21 cellular contexts compared by ENCODE assay signal in genomic region chr2:120208381-120209353, GRCh38.
"Had no signal": no experiment of that assay in that cellular context is flagged by ENCODE, and none has a peak within 500 bp of the region (broad histone marks: within the 10 kb centered on the region; RNA-seq: fewer than 3 reads in every experiment).

No MANE protein-coding gene starts in this region.

- H3K4me1 ChIP-seq: right lobe of liver, vagina had no signal

- H3K4me3 ChIP-seq: coronary artery, esophagus squamous epithelium, gastroesophageal sphincter, right lobe of liver, skin epidermis, stomach, vagina had no signal

- H3K27ac Mint-ChIP-seq: activated naive CD8-positive, alpha-beta T cell; endodermal cell; type B pancreatic cell had no signal

- H3K9me3 Mint-ChIP-seq: endodermal cell; natural killer cell treated with Interleukin-12 subunit alpha and Interleukin-12 subunit beta and Interleukin-15 and Interleukin-18, amount 100 ng/mL, for 72 hours; type B pancreatic cell had no signal

- H3K27me3 ChIP-seq: esophagus squamous epithelium, gastroesophageal sphincter, right lobe of liver, stomach, vagina had no signal

- H3K27me3 Mint-ChIP-seq: activated naive CD8-positive, alpha-beta T cell; natural killer cell treated with Interleukin-12 subunit alpha and Interleukin-12 subunit beta and Interleukin-15 and Interleukin-18, amount 100 ng/mL, for 72 hours had no signal

- H3K36me3 Mint-ChIP-seq: activated naive CD8-positive, alpha-beta T cell; natural killer cell treated with Interleukin-12 subunit alpha and Interleukin-12 subunit beta and Interleukin-15 and Interleukin-18, amount 100 ng/mL, for 72 hours; type B pancreatic cell had no signal

- H3K27ac ChIP-seq: coronary artery, esophagus squamous epithelium, gastroesophageal sphincter, right lobe of liver, vagina, VCaP had no signal

- ATAC-seq: activated CD4-positive, CD25-positive, alpha-beta regulatory T cell treated with anti-CD3 and anti-CD28 coated beads, Interleukin-2, amount 50 U/mL, for 24 hours; gastroesophageal sphincter had no signal

- H3K36me3 ChIP-seq: esophagus squamous epithelium, gastroesophageal sphincter, right lobe of liver, stomach, vagina had no signal

- H3K4me3 Mint-ChIP-seq: activated naive CD8-positive, alpha-beta T cell; endodermal cell; type B pancreatic cell had no signal

- H3K9me3 ChIP-seq: esophagus squamous epithelium, gastroesophageal sphincter, right lobe of liver, stomach, vagina had no signal

- DNase-seq: activated gamma-delta T cell treated with Interleukin-2 at 50 U/mL for 16 hours; activated T-cell treated with anti-CD3 and anti-CD28 coated beads for 4 hours; amniotic stem cell; cerebellar nuclear complex; endodermal cell; esophagus squamous epithelium; hypothalamus; left cardiac atrium; nucleus accumbens; right lobe of liver; stimulated activated CD4-positive, alpha-beta T cell treated with anti-CD3 and anti-CD28 coated beads, Interleukin-1b, Interleukin-23, amount 100 ng/mL, for 48 hours; stomach had no signal
